ENCODE assay signal across 15 cellular contexts in genomic region chr17:50364715-50365114, GRCh38. TPM values are rescaled to one million over a fixed set of nuclear protein-coding genes. Genes with fewer than 3 reads are reported as not detected.
DNase-seq lines count a peak whose midpoint lies in the region; ATAC-seq and TF ChIP-seq lines count a peak whose summit lies in the region.
"Had no signal": no experiment of that assay in that cellular context is flagged by ENCODE, and none has a peak within 500 bp of the region (broad histone marks: within the 10 kb centered on the region; RNA-seq: fewer than 3 reads in every experiment).

No MANE protein-coding gene starts in this region.

- no peak overlapping the region for H3K9ac ChIP-seq in endodermal cell (ENCODE audit: extremely low read depth, low read length, poor library complexity, severe bottlenecking)

- H3K4me3 Mint-ChIP-seq in endodermal cell (no peak overlapping the region), neural crest cell (peak overlapping the region; percentile 66)
- H3K4me3 Mint-ChIP-seq: immature natural killer cell; natural killer cell treated with Interleukin-12 subunit alpha and Interleukin-12 subunit beta and Interleukin-15 and Interleukin-18, amount 100 ng/mL, for 72 hours had no signal

- H3K36me3 ChIP-seq in endodermal cell (ENCODE audit: control insufficient read depth, insufficient read depth, low read length) = peaks cover 45% of the 10 kb centered on the region

- H3K27me3 ChIP-seq in endodermal cell (ENCODE audit: control insufficient read depth, insufficient read depth, low read length, poor library complexity, severe bottlenecking) = no peaks in the 10 kb centered on the region
- H3K27me3 ChIP-seq: esophagus squamous epithelium had no signal

- no peaks in the 10 kb centered on the region for H3K27me3 Mint-ChIP-seq in endodermal cell (ENCODE audit: insufficient read depth)
- H3K27me3 Mint-ChIP-seq in neural crest cell (ENCODE audit: low read depth) = peaks cover 3% of the 10 kb centered on the region
- H3K27me3 Mint-ChIP-seq: natural killer cell treated with Interleukin-12 subunit alpha and Interleukin-12 subunit beta and Interleukin-15 and Interleukin-18, amount 100 ng/mL, for 72 hours had no signal

- H3K4me1 Mint-ChIP-seq in endodermal cell (peaks cover 23% of the 10 kb centered on the region), neural crest cell (peaks cover 40% of the 10 kb centered on the region)

- peak; percentile 51 for DNase-seq in ELF-1 (ENCODE audit: low read depth, low spot score)
- no peak for DNase-seq in RWPE1 (ENCODE audit: low spot score)
- peak; percentile 84 for DNase-seq in endodermal cell
- no peak for DNase-seq in neural crest cell (ENCODE audit: low read depth, low spot score)
- DNase-seq in GM10266 (ENCODE audit: extremely low spot score) = no peak
- no peak for DNase-seq in DMS53 (lab: John Stamatoyannopoulos, UW)
- DNase-seq: activated CD4-positive, alpha-beta T cell treated with anti-CD3 and anti-CD28 coated beads for 4 hours; Calu3; esophagus squamous epithelium; immature natural killer cell; NCI-H2107 had no signal

- 72 to 73% methylated on average over 5 to 9 of the region's 9 CpGs for WGBS in endodermal cell (ENCODE audit: insufficient coverage in 1 of 2, insufficient read length in 1 of 2), 2 experiments

- CTCF ChIA-PET in RWPE1 (lab: Yijun Ruan, JAX) = interaction anchor here (0.6 to 2.1 kb wide), 2 partner anchors 32 to 341 kb away, joined by 3 to 10 read pairs; partner anchors contain the start of gene LRRC59

- H3K4me3 ChIP-seq in endodermal cell (ENCODE audit: low read length) = no peak overlapping the region
- H3K4me3 ChIP-seq: esophagus squamous epithelium, skin epidermis had no signal

- POLR2A ChIA-PET in RWPE1 (lab: Yijun Ruan, JAX; ENCODE audit: low non-redundant PET) = no interaction called here

- H3K36me3 Mint-ChIP-seq in endodermal cell (ENCODE audit: low read depth) = peaks cover 32% of the 10 kb centered on the region
- no peaks in the 10 kb centered on the region for H3K36me3 Mint-ChIP-seq in neural crest cell (ENCODE audit: low read depth)

- peaks cover 16% of the 10 kb centered on the region for H3K4me1 ChIP-seq in endodermal cell (ENCODE audit: control insufficient read depth, insufficient read depth, low read length)

- peak overlapping the region; percentile 35 for H3K27ac ChIP-seq in RWPE1
- no peak overlapping the region for H3K27ac ChIP-seq in endodermal cell (ENCODE audit: low read depth, low read length)
- H3K27ac ChIP-seq: esophagus squamous epithelium, skin epidermis had no signal

- H3K9me3 ChIP-seq in endodermal cell (ENCODE audit: control insufficient read depth, low read length) = no peaks in the 10 kb centered on the region
- H3K9me3 ChIP-seq: esophagus squamous epithelium had no signal

- peak overlapping the region; percentile 92 for H3K27ac Mint-ChIP-seq in endodermal cell
- H3K27ac Mint-ChIP-seq in neural crest cell (ENCODE audit: unreplicated experiment) = no peak overlapping the region
- H3K27ac Mint-ChIP-seq: immature natural killer cell; natural killer cell treated with Interleukin-12 subunit alpha and Interleukin-12 subunit beta and Interleukin-15 and Interleukin-18, amount 100 ng/mL, for 72 hours had no signal

- ATAC-seq in HG02840 (IDR thresholded peaks at IDR 0.05; ENCODE audit: low FRiP score, unreplicated experiment) = no peak
- no peak for ATAC-seq in GM18519 (IDR thresholded peaks at IDR 0.05; ENCODE audit: low FRiP score, unreplicated experiment)
- ATAC-seq: natural killer cell treated with Interleukin-12 subunit alpha and Interleukin-12 subunit beta and Interleukin-15 and Interleukin-18, amount 100 ng/mL, for 72 hours had no signal

- H3K9me3 Mint-ChIP-seq in endodermal cell = no peaks in the 10 kb centered on the region
- no peaks in the 10 kb centered on the region for H3K9me3 Mint-ChIP-seq in neural crest cell
- H3K9me3 Mint-ChIP-seq: immature natural killer cell; natural killer cell treated with Interleukin-12 subunit alpha and Interleukin-12 subunit beta and Interleukin-15 and Interleukin-18, amount 100 ng/mL, for 72 hours had no signal

- TF ChIP-seq CTCF in RWPE1 (conservative IDR thresholded peaks at IDR 0.05; ENCODE audit: low read depth) = no peak
- peak; percentile 52 for TF ChIP-seq CTCF in endodermal cell (conservative IDR thresholded peaks at IDR 0.05)
- no peak for TF ChIP-seq CTCF in neural crest cell (conservative IDR thresholded peaks at IDR 0.05)
- no peak for TF ChIP-seq CTCF in GM10266 (IDR thresholded peaks at IDR 0.05; ENCODE audit: control insufficient read depth, insufficient read depth, low read depth, missing control alignments)

RNA-seq across cellular contexts. Expression of gene MRPL27, which starts 8.3 kb away (rescaled TPM):
- total RNA-seq in endodermal cell (10 to 100 TPM; 70.9 to 76.7 TPM), neural crest cell (70.4 and 72.2 TPM in 2 replicates)
- 69.7 TPM for polyA plus RNA-seq in endodermal cell (2013, experiment 1 of 2)
- 62.0 TPM for polyA plus RNA-seq in endodermal cell (2013, experiment 2 of 2)

RNA-seq across cellular contexts. Expression of gene EME1, which starts 8.3 kb away (rescaled TPM):
- total RNA-seq in endodermal cell = 10 to 100 TPM; 14.1 to 26.8 TPM
- polyA plus RNA-seq in endodermal cell (2013, experiment 1 of 2) = 26.3 TPM
- polyA plus RNA-seq in endodermal cell (2013, experiment 2 of 2) = 24.8 TPM
- 25.5 and 31.4 TPM in 2 replicates for total RNA-seq in neural crest cell

RNA-seq across cellular contexts. Expression of gene XYLT2, which starts 18.8 kb away (rescaled TPM):
- 10 to 100 TPM; 54.1 to 65.9 TPM for total RNA-seq in endodermal cell
- polyA plus RNA-seq in endodermal cell (2013, experiment 1 of 2) = 20.9 TPM
- 22.1 TPM for polyA plus RNA-seq in endodermal cell (2013, experiment 2 of 2)
- total RNA-seq in neural crest cell = 23.4 and 26.5 TPM in 2 replicates

RNA-seq across cellular contexts. Expression of gene LRRC59, which starts 32.6 kb away (rescaled TPM):
- total RNA-seq in endodermal cell (10 to 100 TPM; 87.9 to 98.2 TPM), neural crest cell (92.3 and 92.7 TPM in 2 replicates)
- polyA plus RNA-seq in endodermal cell (2013, experiment 1 of 2) = 79.9 TPM
- polyA plus RNA-seq in endodermal cell (2013, experiment 2 of 2) = 86.0 TPM

Comparison
In these comparisons a context has a peak if more than half of its experiments do, and no peak if none do; other contexts are left out.
1. DNase-seq: peak in ELF-1 (single experiment) and endodermal cell (single experiment); none in RWPE1 (single experiment), neural crest cell (single experiment), GM10266 (single experiment) and DMS53 (single experiment).